8 cellular contexts compared by ENCODE assay signal in the genomic region with DNA sequence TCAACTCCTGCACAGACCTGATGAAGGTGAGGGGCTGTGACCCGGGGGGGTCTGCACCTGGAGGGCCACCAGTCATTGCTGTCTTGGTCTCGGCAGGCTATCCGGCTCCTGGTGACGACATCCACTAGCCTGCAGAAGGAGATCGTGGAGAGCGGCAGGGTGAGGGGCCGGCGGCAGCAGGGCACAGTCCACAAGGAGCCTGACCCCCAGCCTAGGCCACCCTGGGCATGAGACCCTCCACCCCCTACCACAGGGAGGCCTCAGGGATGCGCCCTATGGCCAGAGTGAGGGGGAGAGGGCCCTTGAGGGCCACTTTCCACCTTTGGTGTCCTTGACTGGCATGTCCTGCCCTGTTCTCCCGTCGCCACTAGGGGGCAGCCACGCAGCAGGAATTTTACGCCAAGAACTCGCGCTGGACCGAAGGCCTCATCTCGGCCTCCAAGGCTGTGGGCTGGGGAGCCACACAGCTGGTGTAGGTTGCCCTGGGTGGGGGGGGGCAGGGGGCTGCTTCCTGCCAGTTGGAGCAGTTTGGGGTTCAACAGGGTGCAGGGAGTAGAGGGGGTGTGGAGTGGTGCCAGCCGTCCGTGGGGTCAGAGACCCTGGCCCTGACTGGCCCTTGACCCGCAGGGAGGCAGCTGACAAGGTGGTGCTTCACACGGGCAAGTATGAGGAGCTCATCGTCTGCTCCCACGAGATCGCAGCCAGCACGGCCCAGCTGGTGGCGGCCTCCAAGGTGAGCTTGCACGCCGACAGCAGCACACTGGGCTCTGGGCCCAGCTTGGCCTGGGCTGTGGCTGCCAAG. TPM values are rescaled to one million over a fixed set of nuclear protein-coding genes. Genes with fewer than 3 reads are reported as not detected.
DNase-seq lines count a peak whose midpoint lies in the region; ATAC-seq and TF ChIP-seq lines count a peak whose summit lies in the region.

No MANE protein-coding gene starts in this region.

- TF ChIP-seq CTCF in fibroblast of villous mesenchyme (IDR thresholded peaks at IDR 0.05; ENCODE audit: insufficient read depth, low read depth, low read length) (peak; percentile 91), omental fat pad (IDR thresholded peaks at IDR 0.05) (peak in 2 of 3 donors; percentile 31 to 93), testis (IDR thresholded peaks at IDR 0.05) (peak; percentile 96 to 98 (median 97))

- intact Hi-C loops in testis (cut with DNase I; ENCODE audit: low total_unique reads): loop anchor here (5.0 kb wide), 1 partner anchor 87 kb away; no protein-coding TSS in a partner anchor

- H3K27ac ChIP-seq in testis: peak overlapping the region; percentile 41 to 45

- H3K36me3 ChIP-seq in testis (ENCODE audit: low read depth, missing control alignments): no peaks in the 10 kb centered on the region

- DNase-seq in EL (peak; percentile 75), KG1 (lab: John Stamatoyannopoulos, UW) (peak; percentile 50), RPMI7951 (ENCODE audit: low read depth) (peak; percentile 67), fibroblast of villous mesenchyme (ENCODE audit: low read depth) (peak; percentile 82), omental fat pad (ENCODE audit: low spot score) (peak; percentile 66), testis (peak; percentile 88), mesenteric fat pad (ENCODE audit: low spot score) (no peak)
- peak; percentile 64 for DNase-seq in activated effector memory CD4-positive, alpha-beta T cell treated with Interleukin-2 at 50 U/mL for 16 hours

- H3K9me3 ChIP-seq in testis: no peaks in the 10 kb centered on the region

- H3K4me1 ChIP-seq in testis: peaks cover 39% of the 10 kb centered on the region

- no peaks in the 10 kb centered on the region for H3K27me3 ChIP-seq in testis

- peak; percentile 42 for ATAC-seq in omental fat pad (ENCODE audit: low FRiP score)

- TF ChIP-seq POLR2A in testis (IDR thresholded peaks at IDR 0.05): no peak

- 30 to 67% methylated on average over 10 to 28 of the region's 28 CpGs for WGBS in testis, 2 donors

- no peak overlapping the region for H3K4me3 ChIP-seq in fibroblast of villous mesenchyme (ENCODE audit: low read depth, low read length)
- no peak overlapping the region for H3K4me3 ChIP-seq in testis

RNA-seq across cellular contexts. Expression of a gene that starts 25.0 kb away (rescaled TPM):
- total RNA-seq in RPMI7951 (2014; rRNA removed; shearing (Covaris generic)): 3.8 and 4.2 TPM in 2 replicates
- total RNA-seq in fibroblast of villous mesenchyme (11.2 and 11.9 TPM in 2 replicates), omental fat pad (10 to 100 TPM; 11.4 to 65.6 (median 22.2) TPM), testis (10 to 100 TPM; 34.3 to 41.7 TPM), mesenteric fat pad (30.2 TPM)
- 20.1 TPM for polyA plus RNA-seq in testis (ENCODE audit: insufficient read depth, low read depth, low replicate concordance)

RNA-seq across cellular contexts. Expression of a gene that starts 35.7 kb away (rescaled TPM):
- total RNA-seq in RPMI7951 (2014; rRNA removed; shearing (Covaris generic)): 35.8 and 56.9 TPM in 2 replicates
- total RNA-seq in fibroblast of villous mesenchyme (21.2 and 26.4 TPM in 2 replicates), omental fat pad (10 to 100 TPM; 20.7 to 45.0 (median 35.2) TPM), testis (10 to 100 TPM; 75.8 to 90.1 TPM), mesenteric fat pad (27.5 TPM)
- polyA plus RNA-seq in testis (ENCODE audit: insufficient read depth, low read depth, low replicate concordance): 38.0 TPM
